In genomic region chr7:98630149-98630548, GRCh38 we compare ENCODE assay signal across 25 cellular contexts. TPM values are rescaled to one million over a fixed set of nuclear protein-coding genes. Genes with fewer than 3 reads are reported as not detected.
"Had no signal": no experiment of that assay in that cellular context is flagged by ENCODE, and none has a peak within 500 bp of the region (broad histone marks: within the 10 kb centered on the region; RNA-seq: fewer than 3 reads in every experiment).

No MANE protein-coding gene starts in this region.

- H3K9me3 ChIP-seq: lower lobe of right lung, neutrophil, suprapubic skin, transverse colon, vagina had no signal

- H3K36me3 ChIP-seq: lower lobe of right lung, neutrophil, right atrium auricular region, suprapubic skin, transverse colon, vagina had no signal

- H3K4me1 Mint-ChIP-seq: immature natural killer cell; natural killer cell; stimulated activated naive CD8-positive, alpha-beta T cell treated with anti-CD3 and anti-CD28 coated beads, Interleukin-15, amount 100 ng/mL, for 72 hours had no signal

- H3K27me3 ChIP-seq: right atrium auricular region, vagina had no signal

- ATAC-seq: effector memory CD8-positive, alpha-beta T cell; left ventricle myocardium superior; lower lobe of right lung; natural killer cell; sciatic nerve; stimulated activated naive CD8-positive, alpha-beta T cell treated with anti-CD3 and anti-CD28 coated beads, Interleukin-15, amount 100 ng/mL, for 72 hours had no signal

- H3K9ac ChIP-seq: parathyroid adenoma had no signal

- H3K27ac Mint-ChIP-seq: effector memory CD8-positive, alpha-beta T cell; immature natural killer cell; natural killer cell; progenitor cell of endocrine pancreas; stimulated activated naive CD8-positive, alpha-beta T cell treated with anti-CD3 and anti-CD28 coated beads, Interleukin-15, amount 100 ng/mL, for 72 hours had no signal

- H3K4me2 ChIP-seq: smooth muscle cell had no signal

- H3K9me3 Mint-ChIP-seq: effector memory CD8-positive, alpha-beta T cell had no signal

- H3K79me2 ChIP-seq: parathyroid adenoma had no signal

- H2AFZ ChIP-seq: parathyroid adenoma had no signal

- H3K27ac ChIP-seq: coronary artery, lower lobe of right lung, neutrophil, parathyroid adenoma, right atrium auricular region, suprapubic skin, transverse colon, vagina had no signal

- H3K4me3 ChIP-seq: coronary artery, lower lobe of right lung, right atrium auricular region, smooth muscle cell, suprapubic skin, transverse colon, vagina had no signal

- H3K36me3 Mint-ChIP-seq: natural killer cell had no signal

- H3K4me3 Mint-ChIP-seq: effector memory CD8-positive, alpha-beta T cell; immature natural killer cell; natural killer cell; stimulated activated naive CD8-positive, alpha-beta T cell treated with anti-CD3 and anti-CD28 coated beads, Interleukin-15, amount 100 ng/mL, for 72 hours had no signal

- DNase-seq: dermis blood vessel endothelial cell; effector memory CD8-positive, alpha-beta T cell; hypothalamus; immature natural killer cell; islet precursor cell; kidney glomerular epithelial cell; left ventricle myocardium superior; lower lobe of right lung; natural killer cell; stimulated activated CD4-positive, alpha-beta T cell treated with anti-CD3 and anti-CD28 coated beads, Interleukin-12 subunit alpha, Interleukin-12 subunit beta, amount 100 ng/mL, for 4 hours; stimulated activated CD4-positive, alpha-beta T cell treated with anti-CD3 and anti-CD28 coated beads, Interleukin-1b, Interleukin-23, amount 100 ng/mL, for 48 hours; stimulated activated CD4-positive, alpha-beta T cell treated with anti-CD3 and anti-CD28 coated beads, Interleukin-4, amount 100 ng/mL, for 1 hour; stimulated activated CD8-positive, alpha-beta memory T cell treated with anti-CD3 and anti-CD28 coated beads, Interleukin-4, amount 100 ng/mL, for 48 hours; stimulated activated naive CD4-positive, alpha-beta T cell; stimulated activated naive CD8-positive, alpha-beta T cell treated with anti-CD3 and anti-CD28 coated beads, Interleukin-15, amount 100 ng/mL, for 72 hours; transverse colon had no signal

- H3K4me1 ChIP-seq: lower lobe of right lung, parathyroid adenoma, right atrium auricular region, suprapubic skin, transverse colon, vagina had no signal

RNA-seq across cellular contexts. Expression of gene NPTX2, which starts 13.1 kb away (rescaled TPM):
- polyA plus RNA-seq: immature natural killer cell had no signal
